9 cellular contexts compared by ENCODE assay signal in the genomic region with DNA sequence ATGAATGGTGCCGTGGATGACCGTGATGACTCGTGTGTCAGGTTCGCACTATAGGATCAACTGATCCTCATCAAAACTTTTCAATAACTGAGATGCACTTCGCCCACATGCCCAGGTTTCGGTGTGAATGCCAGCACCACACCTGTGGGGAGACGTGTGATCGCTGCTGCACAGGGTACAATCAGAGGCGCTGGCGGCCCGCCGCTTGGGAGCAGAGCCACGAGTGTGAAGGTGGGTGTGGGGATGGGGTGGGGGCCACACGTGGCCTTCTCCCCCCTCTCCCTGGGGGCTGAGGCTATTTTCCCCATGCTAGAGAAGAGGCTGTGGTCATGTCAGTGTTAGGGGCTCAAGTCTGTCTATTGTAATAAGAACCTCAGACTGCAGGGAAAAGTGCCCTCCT.
"Had no signal": no experiment of that assay in that cellular context is flagged by ENCODE, and none has a peak within 500 bp of the region (broad histone marks: within the 10 kb centered on the region; RNA-seq: fewer than 3 reads in every experiment).

No MANE protein-coding gene starts in this region.

- DNase-seq: GM23248, GOT3, H7, H9, HCEC 1CT, HFFc6 had no signal

- H3K4me3 ChIP-seq: GM23248, GM23338, HAP-1 had no signal

- H3K9me3 ChIP-seq: HAP-1 had no signal

- H3K27ac ChIP-seq: GM23248 had no signal

- H3K4me1 ChIP-seq: HAP-1 had no signal

- H3K4me2 ChIP-seq: GM23338 had no signal

- FAIRE-seq: H54 had no signal

- H2AFZ ChIP-seq: GM23248 had no signal

- H3K36me3 ChIP-seq: HAP-1 had no signal

- H3K9ac ChIP-seq: GM23248 had no signal
